ENCODE assay signal across 17 cellular contexts in the genomic region with DNA sequence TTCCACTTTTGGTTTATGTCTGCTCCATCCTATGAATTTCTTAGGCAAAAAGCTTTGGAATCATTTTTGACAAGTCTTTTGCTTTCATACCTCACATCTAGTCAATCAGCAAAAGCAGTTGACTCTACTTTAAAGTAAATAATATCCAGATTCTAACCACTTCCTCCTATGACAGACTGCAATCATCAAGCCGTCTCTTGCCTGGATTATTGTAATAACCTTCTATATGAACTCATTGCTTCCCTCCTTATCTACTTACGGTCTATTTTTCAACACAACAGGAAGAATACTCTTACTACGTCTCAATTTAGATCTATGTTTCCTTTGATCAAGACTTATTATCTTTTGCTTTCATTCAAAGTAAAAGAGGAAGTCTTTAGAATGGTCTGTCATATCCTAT. TPM values are rescaled to one million over a fixed set of nuclear protein-coding genes. Genes with fewer than 3 reads are reported as not detected.
DNase-seq lines count a peak whose midpoint lies in the region; ATAC-seq, FAIRE-seq and TF ChIP-seq lines count a peak whose summit lies in the region.
"Had no signal": no experiment of that assay in that cellular context is flagged by ENCODE, and none has a peak within 500 bp of the region (broad histone marks: within the 10 kb centered on the region; RNA-seq: fewer than 3 reads in every experiment).

No MANE protein-coding gene starts in this region.

- H4K20me1 ChIP-seq in GM23338 (replicated peaks; ENCODE audit: insufficient read depth), result no peaks in the 10 kb centered on the region

- no TSS peak for BruUV-seq in A673 (replicated peaks; lab: Mats Ljungman, UMichigan)

- no peak for TF ChIP-seq CTCF in A673 (conservative IDR thresholded peaks at IDR 0.05; ENCODE audit: low read depth, low read length)
- TF ChIP-seq CTCF in RWPE2 (IDR thresholded peaks at IDR 0.05; ENCODE audit: poor library complexity, severe bottlenecking), result no peak
- TF ChIP-seq CTCF in GM23338 (conservative IDR thresholded peaks at IDR 0.05; ENCODE audit: low read depth in 2 of 2), result no peak
- no peak for TF ChIP-seq CTCF in osteocyte (IDR thresholded peaks at IDR 0.05)

- no peak for ATAC-seq in RWPE2 (ENCODE audit: low read depth)
- no peak for ATAC-seq in HG02588 (IDR thresholded peaks at IDR 0.05; ENCODE audit: unreplicated experiment)
- no peak for ATAC-seq in GM21786 (IDR thresholded peaks at IDR 0.05; ENCODE audit: unreplicated experiment)
- ATAC-seq in GM23338, result no peak
- ATAC-seq: stimulated activated effector memory CD8-positive, alpha-beta T cell treated with anti-CD3 and anti-CD28 coated beads, Interleukin-12 subunit alpha, Interleukin-12 subunit beta, amount 100 ng/mL, for 72 hours had no signal

- H3K4me3 ChIP-seq in A673 (ENCODE audit: low read depth, low read length, poor library complexity, severe bottlenecking), result no peak overlapping the region
- no peak overlapping the region for H3K4me3 ChIP-seq in RWPE2 (ENCODE audit: severe bottlenecking)
- no peak overlapping the region for H3K4me3 ChIP-seq in GM23338
- H3K4me3 ChIP-seq: SJCRH30 had no signal

- no peak overlapping the region for H3K27ac Mint-ChIP-seq in GM23338
- no peak overlapping the region for H3K27ac Mint-ChIP-seq in osteocyte (ENCODE audit: unreplicated experiment)
- H3K27ac Mint-ChIP-seq: stimulated activated effector memory CD8-positive, alpha-beta T cell treated with anti-CD3 and anti-CD28 coated beads, Interleukin-12 subunit alpha, Interleukin-12 subunit beta, amount 100 ng/mL, for 72 hours had no signal

- H3K27me3 Mint-ChIP-seq in GM23338 (ENCODE audit: insufficient read depth, low read depth, poor library complexity) (no peaks in the 10 kb centered on the region), osteocyte (ENCODE audit: unreplicated experiment) (no peaks in the 10 kb centered on the region)

- no peaks in the 10 kb centered on the region for H3K4me1 Mint-ChIP-seq in GM23338
- peaks cover 15% of the 10 kb centered on the region for H3K4me1 Mint-ChIP-seq in osteocyte (ENCODE audit: unreplicated experiment)
- H3K4me1 Mint-ChIP-seq: stimulated activated effector memory CD8-positive, alpha-beta T cell treated with anti-CD3 and anti-CD28 coated beads, Interleukin-12 subunit alpha, Interleukin-12 subunit beta, amount 100 ng/mL, for 72 hours had no signal

- POLR2A ChIA-PET in A673 (lab: Charles Lee; ENCODE audit: low non-redundant PET), result no interaction called here

- H3K27me3 ChIP-seq in A673 (replicated peaks; ENCODE audit: insufficient read depth, low read depth, low read length, poor library complexity), result no peaks in the 10 kb centered on the region
- H3K27me3 ChIP-seq in RWPE2 (ENCODE audit: insufficient read depth, poor library complexity, severe bottlenecking), result no peaks in the 10 kb centered on the region
- no peaks in the 10 kb centered on the region for H3K27me3 ChIP-seq in GM23338 (ENCODE audit: insufficient read depth)
- H3K27me3 ChIP-seq: SJCRH30 had no signal

- no peaks in the 10 kb centered on the region for H3K79me2 ChIP-seq in GM23338 (replicated peaks; ENCODE audit: insufficient read depth)

- H3K4me1 ChIP-seq in A673 (ENCODE audit: insufficient read depth, low read length, poor library complexity, severe bottlenecking) (peaks cover 11% of the 10 kb centered on the region), RWPE2 (ENCODE audit: insufficient read depth, poor library complexity, severe bottlenecking) (peaks cover 57% of the 10 kb centered on the region), GM23338 (ENCODE audit: insufficient read depth) (no peaks in the 10 kb centered on the region)

- no peaks in the 10 kb centered on the region for H3F3A ChIP-seq in GM23338 (replicated peaks; ENCODE audit: low read depth)

- TF ChIP-seq POLR2A in GM12891 (IDR thresholded peaks at IDR 0.05; ENCODE audit: low read depth, low read length), result no peak

- CTCF ChIA-PET in A673 (lab: Charles Lee), result no interaction called here

- peak overlapping the region; percentile 15 for H3K27ac ChIP-seq in A673 (ENCODE audit: low read depth, low read length, poor library complexity, severe bottlenecking)
- H3K27ac ChIP-seq in RWPE2 (ENCODE audit: poor library complexity, severe bottlenecking), result peak overlapping the region; percentile 95
- H3K27ac ChIP-seq in GM23338 (ENCODE audit: low read depth), result no peak overlapping the region
- H3K27ac ChIP-seq: SJCRH30 had no signal

- H3K4me3 Mint-ChIP-seq in GM23338 (no peak overlapping the region), osteocyte (ENCODE audit: unreplicated experiment) (no peak overlapping the region)
- H3K4me3 Mint-ChIP-seq: stimulated activated effector memory CD8-positive, alpha-beta T cell treated with anti-CD3 and anti-CD28 coated beads, Interleukin-12 subunit alpha, Interleukin-12 subunit beta, amount 100 ng/mL, for 72 hours had no signal

- intact Hi-C loops in A673 (cut with micrococcal nuclease; ENCODE audit: unreplicated experiment), result no loop called here

- H3K36me3 ChIP-seq in A673 (ENCODE audit: insufficient read depth, low read length, poor library complexity, severe bottlenecking) (peaks cover 15% of the 10 kb centered on the region), RWPE2 (ENCODE audit: low read depth) (peaks cover 8% of the 10 kb centered on the region; the same call in 1 of the 2 replicates), GM23338 (ENCODE audit: insufficient read depth) (no peaks in the 10 kb centered on the region)
- H3K36me3 ChIP-seq: SJCRH30 had no signal

- DNase-seq in A673 (ENCODE audit: low spot score) (peak; percentile 27), GM12891 (ENCODE audit: insufficient read length, low spot score) (no peak), RWPE2 (ENCODE audit: low spot score) (no peak), GM23338 (ENCODE audit: low spot score) (no peak), osteocyte (ENCODE audit: extremely low spot score, unreplicated experiment) (no peak)
- DNase-seq in central memory CD4-positive, alpha-beta T cell, result peak; percentile 9
- DNase-seq: activated effector memory CD4-positive, alpha-beta T cell treated with Interleukin-2 at 50 U/mL for 16 hours; cortex of kidney; EL; NCI-H1436; NCI-H526 treated with DMSO at 0.1 percent for 48 hours; SJCRH30 had no signal

- no peak for FAIRE-seq in GM12891 (lab: Jason Lieb, UNC)
- FAIRE-seq: GM18507, islet of Langerhans had no signal

- no peaks in the 10 kb centered on the region for H3K9me3 ChIP-seq in A673 (ENCODE audit: low read depth, low read length, poor library complexity, severe bottlenecking)
- H3K9me3 ChIP-seq in RWPE2 (ENCODE audit: severe bottlenecking), result no peaks in the 10 kb centered on the region
- H3K9me3 ChIP-seq: SJCRH30 had no signal

- H2AFZ ChIP-seq in GM23338, result no peak overlapping the region

- no peak overlapping the region for H3K4me2 ChIP-seq in GM23338

- no peaks in the 10 kb centered on the region for H3K9me3 Mint-ChIP-seq in GM23338
- H3K9me3 Mint-ChIP-seq in osteocyte (ENCODE audit: unreplicated experiment), result no peaks in the 10 kb centered on the region
- H3K9me3 Mint-ChIP-seq: stimulated activated effector memory CD8-positive, alpha-beta T cell treated with anti-CD3 and anti-CD28 coated beads, Interleukin-12 subunit alpha, Interleukin-12 subunit beta, amount 100 ng/mL, for 72 hours had no signal

- H3K36me3 Mint-ChIP-seq in GM23338 (ENCODE audit: low read depth) (no peaks in the 10 kb centered on the region), osteocyte (ENCODE audit: unreplicated experiment) (peaks cover 8% of the 10 kb centered on the region)
- H3K36me3 Mint-ChIP-seq: stimulated activated effector memory CD8-positive, alpha-beta T cell treated with anti-CD3 and anti-CD28 coated beads, Interleukin-12 subunit alpha, Interleukin-12 subunit beta, amount 100 ng/mL, for 72 hours had no signal

- H3K9me2 ChIP-seq in GM23338 (ENCODE audit: insufficient read depth), result no peaks in the 10 kb centered on the region

TF ChIP-seq in GM12891, 5 proteins besides CTCF, POLR2A, EP300 and RAD21:
- TF ChIP-seq SPI1 (IDR thresholded peaks at IDR 0.05; ENCODE audit: low read depth, low read length), result 0 out of 2 replicates have a peak, but pooled peaks have one; percentile 29
- no peak for TF ChIP-seq POU2F2 (IDR thresholded peaks at IDR 0.05; ENCODE audit: low read depth, low read length)
- no peak for TF ChIP-seq POLR2AphosphoS5 (IDR thresholded peaks at IDR 0.05; ENCODE audit: low read depth, low read length)

TF ChIP-seq in GM23338, 12 proteins besides CTCF, POLR2A, EP300 and RAD21 (continues in another document):
- TF ChIP-seq EZH2 (IDR thresholded peaks at IDR 0.05; ENCODE audit: low read depth, unreplicated experiment) (no peak), NANOG (IDR thresholded peaks at IDR 0.05; ENCODE audit: borderline replicate concordance) (no peak), EZH2phosphoT487 (IDR thresholded peaks at IDR 0.05; ENCODE audit: unreplicated experiment) (no peak), ZNF331 (CRISPR knock-in tag; IDR thresholded peaks at IDR 0.05; ENCODE audit: low read depth) (no peak), STAT1 (IDR thresholded peaks at IDR 0.05; ENCODE audit: unreplicated experiment) (no peak)

RNA-seq across cellular contexts. Expression of gene CLDN1, which starts 20.7 kb away (rescaled TPM):
- total RNA-seq in A673 (2021), result 173 and 184 TPM in 2 replicates
- polyA plus RNA-seq in GM12891 (2012; ENCODE audit: low read depth, missing spikeins), result 0.47 TPM
- 4.2 and 4.6 TPM in 2 replicates for total RNA-seq in GM23338 (2014; rRNA removed; shearing (Covaris generic))
- 2.5 and 2.7 TPM in 2 replicates for polyA plus RNA-seq in GM23338 (2016; fragmentation: Nextera tagmentation; extraction: Ambion mirVana)
- total RNA-seq in osteocyte, result 41.4 and 43.8 TPM in 2 replicates

Comparison
In these comparisons a context has a peak if more than half of its experiments do, and no peak if none do; other contexts are left out.
1. DNase-seq: peak in A673 (single experiment) and central memory CD4-positive, alpha-beta T cell (single experiment); none in GM12891 (single experiment), RWPE2 (single experiment), GM23338 (single experiment) and osteocyte (single experiment).